1 cellular context compared by ENCODE assay signal in genomic region chr1:180611016-180611930, GRCh38.
TF ChIP-seq lines count a peak whose summit lies in the region.

No MANE protein-coding gene starts in this region.

TF ChIP-seq in K562, 482 proteins besides CTCF, POLR2A, EP300 and RAD21 (continues in another document):
- peak; percentile 81 for TF ChIP-seq MGA (IDR thresholded peaks at IDR 0.05)
- TF ChIP-seq GMEB1 (CRISPR knock-in tag; IDR thresholded peaks at IDR 0.05), result no peak
- TF ChIP-seq HINFP (tag; conservative IDR thresholded peaks at IDR 0.05; ENCODE audit: low read depth), result 0 out of 2 replicates have a peak, but pooled peaks have one; percentile 30
- TF ChIP-seq ERF (CRISPR knock-in tag; IDR thresholded peaks at IDR 0.05), result peak; percentile 50; the same call in 1 of the 2 replicates
- TF ChIP-seq ATF1 (CRISPR knock-in tag; IDR thresholded peaks at IDR 0.05), result no peak
- peak; percentile 77 for TF ChIP-seq ATF1 (tag; IDR thresholded peaks at IDR 0.05)
- TF ChIP-seq ZNF449 (CRISPR knock-in tag; IDR thresholded peaks at IDR 0.05), result no peak
- peak; percentile 58; the same call in 1 of the 2 replicates for TF ChIP-seq CC2D1A (IDR thresholded peaks at IDR 0.05)
- no peak; the same call in 1 of the 2 replicates for TF ChIP-seq ZKSCAN1 (IDR thresholded peaks at IDR 0.05; ENCODE audit: low read depth, low read length)
- TF ChIP-seq MXD1 (CRISPR knock-in tag; IDR thresholded peaks at IDR 0.05; ENCODE audit: borderline replicate concordance, poor library complexity, severe bottlenecking), result no peak
- peak; percentile 63 for TF ChIP-seq NFATC3 (IDR thresholded peaks at IDR 0.05)
- peak; percentile 63; the same call in 1 of the 2 replicates for TF ChIP-seq BHLHE40 (IDR thresholded peaks at IDR 0.05; ENCODE audit: low read length)
- no peak for TF ChIP-seq PATZ1 (CRISPR knock-in tag; IDR thresholded peaks at IDR 0.05; ENCODE audit: borderline replicate concordance)
- peak; percentile 65 for TF ChIP-seq CCNT2 (IDR thresholded peaks at IDR 0.05; ENCODE audit: borderline replicate concordance, extremely low read depth, insufficient read length, low read depth, low read length)
- TF ChIP-seq NEUROD1 (IDR thresholded peaks at IDR 0.05; ENCODE audit: borderline replicate concordance, low read depth, low read length, partially characterized antibody), result peak; percentile 9
- peak; percentile 77 for TF ChIP-seq DPF2 (IDR thresholded peaks at IDR 0.05)
- peak in 1 of 2 experiments; percentile 68; a peak in 1 of 4 replicates for TF ChIP-seq HDAC1 (IDR thresholded peaks at IDR 0.05)
- TF ChIP-seq ZFPM2 (CRISPR knock-in tag; IDR thresholded peaks at IDR 0.05), result no peak
- TF ChIP-seq ELK3 (CRISPR knock-in tag; IDR thresholded peaks at IDR 0.05), result no peak
- no peak for TF ChIP-seq RBM22 (IDR thresholded peaks at IDR 0.05; ENCODE audit: low read depth, low read length, poor library complexity, severe bottlenecking)
- peak; percentile 45 for TF ChIP-seq DDX20 (tag; IDR thresholded peaks at IDR 0.05; ENCODE audit: low read depth)
- TF ChIP-seq SMARCC2 (IDR thresholded peaks at IDR 0.05; ENCODE audit: low read depth), result peak; percentile 44; the same call in 1 of the 2 replicates
- TF ChIP-seq HEY1 (CRISPR knock-in tag; IDR thresholded peaks at IDR 0.05; ENCODE audit: borderline replicate concordance), result no peak
- TF ChIP-seq TFAM (CRISPR knock-in tag; conservative IDR thresholded peaks at IDR 0.05), result no peak
- peak; percentile 35; the same call in 1 of the 2 replicates for TF ChIP-seq KAT7 (CRISPR knock-in tag; IDR thresholded peaks at IDR 0.05; ENCODE audit: borderline replicate concordance)
- TF ChIP-seq ZNF121 (CRISPR knock-in tag; conservative IDR thresholded peaks at IDR 0.05), result no peak
- 0 out of 2 replicates have a peak, but pooled peaks have one; percentile 6 for TF ChIP-seq IRF9 (tag; IDR thresholded peaks at IDR 0.05)
- no peak for TF ChIP-seq ATF6 (CRISPR knock-in tag; IDR thresholded peaks at IDR 0.05)
- TF ChIP-seq MNT (conservative IDR thresholded peaks at IDR 0.05), result peak in 1 of 2 experiments; percentile 51; a peak in 2 of 4 replicates
